8 cellular contexts compared by ENCODE assay signal in the genomic region with DNA sequence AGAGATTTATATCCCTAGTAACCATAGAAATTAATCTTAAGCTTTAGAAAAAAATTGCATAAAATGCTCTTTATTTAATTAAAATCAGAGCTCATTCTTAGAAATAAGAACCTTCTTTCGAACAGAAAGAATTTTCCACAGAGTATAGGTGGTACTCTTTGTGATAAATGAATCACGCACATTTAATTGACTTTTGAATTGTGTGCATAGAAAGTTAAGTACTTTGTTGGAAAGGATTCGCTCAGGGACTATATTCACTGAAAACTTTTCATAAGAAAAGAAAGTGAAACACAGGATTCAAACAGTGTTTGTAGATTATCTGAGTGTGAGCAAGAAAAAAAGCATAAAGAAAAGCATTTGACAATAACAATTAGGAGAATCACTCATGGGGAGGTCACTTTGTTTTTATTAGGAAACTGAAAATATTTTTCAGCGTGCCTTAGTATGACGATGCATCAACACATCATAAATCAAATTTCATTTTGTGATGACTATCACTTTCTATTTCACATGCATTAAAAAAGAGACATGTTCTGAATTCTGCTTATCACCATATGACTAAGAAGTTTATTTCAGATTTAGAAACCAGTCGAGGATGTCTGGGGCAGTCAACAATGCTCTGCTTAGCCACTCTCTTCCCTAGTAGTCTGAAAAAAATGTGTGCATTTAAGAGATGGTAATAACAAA. TPM values are rescaled to one million over a fixed set of nuclear protein-coding genes. Genes with fewer than 3 reads are reported as not detected.
A peak's percentile ranks its signal among the peaks of the same experiment; 100 is the strongest.
DNase-seq lines count a peak whose midpoint lies in the region; ATAC-seq and TF ChIP-seq lines count a peak whose summit lies in the region.

No MANE protein-coding gene starts in this region.

- POLR2A ChIA-PET in RWPE1 (lab: Yijun Ruan, JAX; ENCODE audit: low non-redundant PET), result no interaction called here

- 59 to 72% (median 63%) methylated on average over 6 of the region's 6 CpGs for WGBS in heart left ventricle, 4 donors

- DNase-seq in RWPE1 (ENCODE audit: low spot score), result peak; percentile 8
- no peak for DNase-seq in heart left ventricle
- no peak for DNase-seq in activated CD8-positive, alpha-beta memory T cell treated with anti-CD3 and anti-CD28 coated beads for 24 hours
- no peak for DNase-seq in ecto neural progenitor cell (ENCODE audit: low spot score)
- no peak for DNase-seq in NCI-H748 treated with DMSO at 0.1 percent for 48 hours (lab: John Stamatoyannopoulos, UW)

- no peak overlapping the region for H3K27ac ChIP-seq in RWPE1
- H3K27ac ChIP-seq in mucosa of rectum (ENCODE audit: low read depth in 2 of 2, low read length in 2 of 2), result no peak overlapping the region
- no peak overlapping the region for H3K27ac ChIP-seq in heart left ventricle

- H3K9ac ChIP-seq in mucosa of rectum (ENCODE audit: low read depth in 1 of 2, low read length in 2 of 2), result no peak overlapping the region

- H3K4me3 ChIP-seq in mucosa of rectum (ENCODE audit: low read length in 2 of 2), result peak overlapping the region; percentile 35 to 37
- H3K4me3 ChIP-seq in heart left ventricle, result peak overlapping the region in 1 of 12 donors; percentile 23

- no peak for TF ChIP-seq POLR2A in heart left ventricle (IDR thresholded peaks at IDR 0.05)

- H3K36me3 ChIP-seq in mucosa of rectum (ENCODE audit: control insufficient read depth in 2 of 2, insufficient read depth in 2 of 2, low read length in 2 of 2), result no peaks in the 10 kb centered on the region
- no peaks in the 10 kb centered on the region for H3K36me3 ChIP-seq in heart left ventricle

- H3K9me3 ChIP-seq in mucosa of rectum (ENCODE audit: control insufficient read depth in 2 of 2, low read length in 2 of 2) (no peaks in the 10 kb centered on the region), heart left ventricle (no peaks in the 10 kb centered on the region)

- H3K27me3 ChIP-seq in mucosa of rectum (ENCODE audit: control insufficient read depth in 2 of 2, insufficient read depth in 2 of 2, low read length in 2 of 2), result no peaks in the 10 kb centered on the region
- no peaks in the 10 kb centered on the region for H3K27me3 ChIP-seq in heart left ventricle

- H3K4me1 ChIP-seq in mucosa of rectum (ENCODE audit: control insufficient read depth in 2 of 2, insufficient read depth in 2 of 2, low read length in 2 of 2), result no peaks in the 10 kb centered on the region
- H3K4me1 ChIP-seq in heart left ventricle, result peaks cover 0 to 19% (median 0%) of the 10 kb centered on the region in 12 donors

- CTCF ChIA-PET in RWPE1 (lab: Yijun Ruan, JAX), result no interaction called here

- TF ChIP-seq CTCF in RWPE1 (conservative IDR thresholded peaks at IDR 0.05; ENCODE audit: low read depth), result no peak
- TF ChIP-seq CTCF in heart left ventricle (IDR thresholded peaks at IDR 0.05), result no peak

- peak; percentile 60 for ATAC-seq in GM18508 (IDR thresholded peaks at IDR 0.05; ENCODE audit: insufficient read depth, unreplicated experiment)
- ATAC-seq in HG02588 (IDR thresholded peaks at IDR 0.05; ENCODE audit: unreplicated experiment), result peak; percentile 61
- ATAC-seq in heart left ventricle, result no peak

- intact Hi-C loops in heart left ventricle (cut with DNase I), result no loop called here

RNA-seq across cellular contexts. Expression of a gene that starts 49.5 kb away (rescaled TPM):
- total RNA-seq in heart left ventricle, result 10 to 100 TPM; 10.1 to 23.1 (median 16.6) TPM
- 10 to 100 TPM; 18.0 to 26.1 TPM for polyA plus RNA-seq in heart left ventricle

Comparison
In these comparisons a context has a peak if more than half of its experiments do, and no peak if none do; other contexts are left out.
1. ATAC-seq: peak in GM18508 (single experiment) and HG02588 (single experiment); none in heart left ventricle (0 of 4).